ENCODE assay signal across 19 cellular contexts in the genomic region with DNA sequence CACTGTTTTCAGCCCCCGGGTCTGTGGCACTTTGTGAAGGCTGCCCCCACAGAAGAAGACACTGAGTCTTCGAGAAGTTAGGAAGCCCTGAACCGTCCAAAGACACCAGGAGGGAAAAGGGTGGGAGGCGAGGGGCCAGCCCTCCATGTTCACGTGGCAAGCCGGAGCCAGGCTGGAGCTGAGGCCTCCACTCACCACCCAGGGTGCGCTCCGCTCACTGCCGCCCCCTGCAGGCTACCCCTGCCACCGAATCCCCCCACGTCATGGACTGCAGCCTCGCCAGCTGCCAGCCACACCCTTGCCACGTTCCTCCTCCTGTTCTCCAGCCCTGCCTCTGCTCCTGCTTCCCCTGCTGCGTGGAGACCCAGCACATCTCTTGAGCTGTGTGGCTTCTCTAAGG. TPM values are rescaled to one million over a fixed set of nuclear protein-coding genes. Genes with fewer than 3 reads are reported as not detected.
DNase-seq lines count a peak whose midpoint lies in the region; TF ChIP-seq lines count a peak whose summit lies in the region.
"Had no signal": no experiment of that assay in that cellular context is flagged by ENCODE, and none has a peak within 500 bp of the region (broad histone marks: within the 10 kb centered on the region; RNA-seq: fewer than 3 reads in every experiment).

No MANE protein-coding gene starts in this region.

- 57 to 72% methylated on average over 14 of the region's 14 CpGs for WGBS in sigmoid colon, 2 donors
- WGBS in tibial nerve, 2 donors = 67 to 79% methylated on average over 13 to 14 of the region's 14 CpGs

- no peaks in the 10 kb centered on the region for H4K20me1 ChIP-seq in MM.1S (ENCODE audit: insufficient read depth, low read length)

- no peaks in the 10 kb centered on the region for H3K79me2 ChIP-seq in MM.1S (ENCODE audit: low read length)

- no peak overlapping the region for H3K4me3 Mint-ChIP-seq in chondrocyte (ENCODE audit: unreplicated experiment)
- H3K4me3 Mint-ChIP-seq: activated CD8-positive, alpha-beta memory T cell treated with anti-CD3 and anti-CD28 coated beads, Interleukin-2, amount 10 ng/mL, durations not matched to agents 7 days and 5 days had no signal

- H3K9ac ChIP-seq in MM.1S (ENCODE audit: low read length) = no peak overlapping the region

- H3K27me3 Mint-ChIP-seq in chondrocyte (ENCODE audit: low read depth) = peaks cover 67% of the 10 kb centered on the region

- H3K4me1 ChIP-seq in MM.1S (ENCODE audit: low read length) (no peaks in the 10 kb centered on the region), sigmoid colon (no peaks in the 10 kb centered on the region), tibial nerve (peaks cover 0 to 5% (median 0%) of the 10 kb centered on the region in 4 donors)
- H3K4me1 ChIP-seq: Caco-2, esophagus muscularis mucosa, Peyer's patch, thyroid gland had no signal

- H3K27ac ChIP-seq in C4-2B (no peak overlapping the region), MM.1S (ENCODE audit: low read length) (no peak overlapping the region), sigmoid colon (no peak overlapping the region), tibial nerve (no peak overlapping the region)
- H3K27ac ChIP-seq: esophagus muscularis mucosa, neutrophil, Peyer's patch, skin epidermis, thyroid gland had no signal

- no peak overlapping the region for H3K27ac Mint-ChIP-seq in chondrocyte (ENCODE audit: unreplicated experiment)
- H3K27ac Mint-ChIP-seq: activated CD8-positive, alpha-beta memory T cell treated with anti-CD3 and anti-CD28 coated beads, Interleukin-2, amount 10 ng/mL, durations not matched to agents 7 days and 5 days had no signal

- no peaks in the 10 kb centered on the region for H3K36me3 ChIP-seq in MM.1S (replicated peaks; ENCODE audit: insufficient read depth, low read length)
- H3K36me3 ChIP-seq in sigmoid colon = no peaks in the 10 kb centered on the region
- H3K36me3 ChIP-seq in tibial nerve = no peaks in the 10 kb centered on the region
- H3K36me3 ChIP-seq: esophagus muscularis mucosa, neutrophil, Peyer's patch, thyroid gland had no signal

- DNase-seq in GM10266 (ENCODE audit: extremely low spot score) (no peak), MM.1S (no peak), chondrocyte (ENCODE audit: low spot score) (no peak), head of caudate nucleus (no peak), mucosa of gallbladder (ENCODE audit: low spot score) (no peak), sigmoid colon (no peak), tibial nerve (ENCODE audit: low spot score in 2 of 2) (no peak)
- DNase-seq: activated CD8-positive, alpha-beta memory T cell treated with anti-CD3 and anti-CD28 coated beads, Interleukin-2, amount 10 ng/mL, durations not matched to agents 7 days and 5 days; Caco-2; hippocampal formation; NCI-H1092 treated with DMSO at 0.1 percent for 48 hours; Peyer's patch; T-helper 9 cell; thyroid gland had no signal

- TF ChIP-seq POLR2A in sigmoid colon (IDR thresholded peaks at IDR 0.05) = no peak
- no peak for TF ChIP-seq POLR2A in tibial nerve (IDR thresholded peaks at IDR 0.05)

- no peaks in the 10 kb centered on the region for H3K4me1 Mint-ChIP-seq in chondrocyte (ENCODE audit: low read depth)
- H3K4me1 Mint-ChIP-seq: activated CD8-positive, alpha-beta memory T cell treated with anti-CD3 and anti-CD28 coated beads, Interleukin-2, amount 10 ng/mL, durations not matched to agents 7 days and 5 days had no signal

- no peaks in the 10 kb centered on the region for H3K9me3 ChIP-seq in MM.1S (replicated peaks; ENCODE audit: insufficient read depth, low read length)
- H3K9me3 ChIP-seq in sigmoid colon = no peaks in the 10 kb centered on the region
- peaks cover 0 to 7% (median 0%) of the 10 kb centered on the region in 4 donors for H3K9me3 ChIP-seq in tibial nerve
- H3K9me3 ChIP-seq: Caco-2, neutrophil, Peyer's patch, thyroid gland had no signal

- H3K4me3 ChIP-seq in MM.1S (ENCODE audit: low read length) = no peak overlapping the region
- H3K4me3 ChIP-seq in sigmoid colon = no peak overlapping the region
- H3K4me3 ChIP-seq in tibial nerve = no peak overlapping the region
- H3K4me3 ChIP-seq: esophagus muscularis mucosa, Peyer's patch, skin epidermis, thyroid gland had no signal

- no peaks in the 10 kb centered on the region for H3F3A ChIP-seq in MM.1S (ENCODE audit: insufficient read depth, low read length)

- H3K36me3 Mint-ChIP-seq in chondrocyte (ENCODE audit: low read depth) = no peaks in the 10 kb centered on the region
- H3K36me3 Mint-ChIP-seq: activated CD8-positive, alpha-beta memory T cell treated with anti-CD3 and anti-CD28 coated beads, Interleukin-2, amount 10 ng/mL, durations not matched to agents 7 days and 5 days had no signal

- no peak for TF ChIP-seq EP300 in sigmoid colon (IDR thresholded peaks at IDR 0.05)
- no peak for TF ChIP-seq EP300 in tibial nerve (IDR thresholded peaks at IDR 0.05)

- no peak overlapping the region for H3K4me2 ChIP-seq in MM.1S (ENCODE audit: low read depth, low read length)

- no peaks in the 10 kb centered on the region for H3K9me3 Mint-ChIP-seq in chondrocyte (ENCODE audit: low read depth)

- intact Hi-C loops in head of caudate nucleus (cut with DNase I) (no loop called here), sigmoid colon (cut with DNase I) (no loop called here)

- no peak overlapping the region for H2AFZ ChIP-seq in MM.1S (ENCODE audit: low read length)

- TF ChIP-seq CTCF in C4-2B (conservative IDR thresholded peaks at IDR 0.05) = peak; percentile 66
- peak; percentile 37 for TF ChIP-seq CTCF in GM10266 (IDR thresholded peaks at IDR 0.05; ENCODE audit: control insufficient read depth, insufficient read depth, low read depth, missing control alignments)
- peak; percentile 18; the same call in 1 of the 2 replicates for TF ChIP-seq CTCF in MM.1S (IDR thresholded peaks at IDR 0.05; ENCODE audit: low read length)
- peak; percentile 41 for TF ChIP-seq CTCF in chondrocyte (IDR thresholded peaks at IDR 0.05)
- no peak for TF ChIP-seq CTCF in sigmoid colon (IDR thresholded peaks at IDR 0.05)
- no peak for TF ChIP-seq CTCF in tibial nerve (IDR thresholded peaks at IDR 0.05)

- no peaks in the 10 kb centered on the region for H3K9me2 ChIP-seq in MM.1S (replicated peaks; ENCODE audit: insufficient read depth, low read length)

- H3K27me3 ChIP-seq in MM.1S (replicated peaks; ENCODE audit: insufficient read depth, low read length) (peaks cover 72% of the 10 kb centered on the region), sigmoid colon (peaks cover 1 to 72% (median 22%) of the 10 kb centered on the region in 3 donors), tibial nerve (peaks cover 0 to 39% of the 10 kb centered on the region in 2 donors)
- H3K27me3 ChIP-seq: Peyer's patch, thyroid gland had no signal

RNA-seq across cellular contexts. Expression of a gene that starts 59.0 kb away (rescaled TPM):
- 0.15 to 0.99 TPM (median 0.15 TPM) in 3 replicates for total RNA-seq in chondrocyte
- total RNA-seq in mucosa of gallbladder = not detected
- total RNA-seq in sigmoid colon = under 1 TPM in 2 of 4 donors, not detected in 2; 0.14 to 0.16 TPM
- not detected for polyA plus RNA-seq in sigmoid colon
- under 1 TPM in 2 of 4 donors, not detected in 2; under 0.01 to 0.98 TPM for total RNA-seq in tibial nerve
- total RNA-seq: activated CD8-positive, alpha-beta memory T cell treated with anti-CD3 and anti-CD28 coated beads, Interleukin-2, amount 10 ng/mL, durations not matched to agents 7 days and 5 days; Peyer's patch had no signal
- polyA plus RNA-seq: liver had no signal

Comparison
In these comparisons a context has a peak if more than half of its experiments do, and no peak if none do; other contexts are left out.
1. CTCF ChIP-seq: peak in C4-2B (single experiment), GM10266 (single experiment), MM.1S (single experiment) and chondrocyte (single experiment); none in sigmoid colon (0 of 4) and tibial nerve (0 of 5).